Comparison of ENCODE assay signal across 8 cellular contexts in the genomic region with DNA sequence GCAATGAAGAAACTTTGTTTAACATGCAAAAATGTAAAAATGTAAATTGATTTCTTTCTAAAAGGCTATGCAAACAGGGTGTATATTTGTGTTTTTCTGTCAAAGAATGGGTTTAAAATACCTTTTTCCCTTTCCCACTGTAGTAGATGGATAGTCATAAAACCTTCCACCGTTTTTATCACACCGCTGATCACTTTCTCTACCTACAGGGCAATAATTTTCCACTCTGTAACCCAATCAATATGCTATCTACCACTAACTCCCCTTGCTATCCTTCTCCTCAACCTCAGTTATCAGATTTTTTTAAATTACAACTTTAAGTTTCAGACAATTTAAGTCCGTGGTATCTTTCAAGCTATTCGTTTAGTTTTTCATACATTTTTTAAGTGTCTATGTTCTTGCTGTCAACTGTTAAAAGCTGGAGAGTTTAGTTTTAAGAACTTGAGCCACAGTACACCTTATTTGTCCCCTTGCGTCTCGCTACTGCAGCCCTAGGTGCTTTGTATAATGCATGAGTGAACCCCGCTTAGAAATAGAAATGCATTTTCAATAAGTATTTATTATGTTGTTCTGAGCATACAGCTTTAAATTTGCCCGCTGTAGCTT.
DNase-seq lines count a peak whose midpoint lies in the region; ATAC-seq and TF ChIP-seq lines count a peak whose summit lies in the region.

No MANE protein-coding gene starts in this region.

- no peaks in the 10 kb centered on the region for H3K36me3 Mint-ChIP-seq in activated naive CD4-positive, alpha-beta T cell treated with anti-CD3 and anti-CD28 coated beads for 36 hours (ENCODE audit: low read depth)
- H3K36me3 Mint-ChIP-seq in activated naive CD8-positive, alpha-beta T cell treated with anti-CD3 and anti-CD28 coated beads, Interleukin-2, amount 50 U/mL, for 24 hours (ENCODE audit: low read depth), result no peaks in the 10 kb centered on the region

- CTCF ChIA-PET in activated naive CD4-positive, alpha-beta T cell treated with anti-CD3 and anti-CD28 coated beads for 36 hours (lab: Charles Lee), result no interaction called here

- no peak for TF ChIP-seq EP300 in transverse colon (IDR thresholded peaks at IDR 0.05; ENCODE audit: low read depth)

- in situ Hi-C loops in transverse colon (cut with MboI; ENCODE audit: low pct_ligation_motif_present in 1 of 4, low pct_unique_long_range_greater_than_20kb in 1 of 4, low sequenced_read_pairs in 3 of 4), result loop anchor here in 2 of 4 donors (5.0 to 25.0 kb wide), 3 partner anchors 86 to 326 kb away; no protein-coding TSS in a partner anchor

- H3K27me3 ChIP-seq in left lung (no peaks in the 10 kb centered on the region), transverse colon (no peaks in the 10 kb centered on the region)

- H3K4me3 Mint-ChIP-seq in activated naive CD4-positive, alpha-beta T cell treated with anti-CD3 and anti-CD28 coated beads for 36 hours, result peak overlapping the region; percentile 82
- H3K4me3 Mint-ChIP-seq in activated naive CD8-positive, alpha-beta T cell treated with anti-CD3 and anti-CD28 coated beads, Interleukin-2, amount 50 U/mL, for 24 hours, result peak overlapping the region; percentile 86

- H3K4me1 ChIP-seq in left lung (peaks cover 0 to 9% of the 10 kb centered on the region in 2 donors), transverse colon (peaks cover 0 to 18% (median 11%) of the 10 kb centered on the region in 4 donors)

- peak overlapping the region; percentile 46 to 60 for H3K4me3 ChIP-seq in left lung
- peak overlapping the region in 3 of 4 donors; percentile 61 to 71 (median 68) for H3K4me3 ChIP-seq in transverse colon

- TF ChIP-seq CTCF in left lung (IDR thresholded peaks at IDR 0.05) (no peak), transverse colon (IDR thresholded peaks at IDR 0.05) (no peak)

- peaks cover 28% of the 10 kb centered on the region for H3K4me1 Mint-ChIP-seq in activated naive CD4-positive, alpha-beta T cell treated with anti-CD3 and anti-CD28 coated beads for 36 hours (ENCODE audit: low read depth)
- H3K4me1 Mint-ChIP-seq in activated naive CD8-positive, alpha-beta T cell treated with anti-CD3 and anti-CD28 coated beads, Interleukin-2, amount 50 U/mL, for 24 hours, result peaks cover 36% of the 10 kb centered on the region

- peak overlapping the region; percentile 96 to 99 for H3K27ac ChIP-seq in left lung
- peak overlapping the region; percentile 95 to 99 (median 98) for H3K27ac ChIP-seq in transverse colon

- no peaks in the 10 kb centered on the region for H3K9me3 ChIP-seq in left lung
- H3K9me3 ChIP-seq in transverse colon, result no peaks in the 10 kb centered on the region

- H3K27me3 Mint-ChIP-seq in activated naive CD4-positive, alpha-beta T cell treated with anti-CD3 and anti-CD28 coated beads for 36 hours (ENCODE audit: low read depth), result no peaks in the 10 kb centered on the region
- no peaks in the 10 kb centered on the region for H3K27me3 Mint-ChIP-seq in activated naive CD8-positive, alpha-beta T cell treated with anti-CD3 and anti-CD28 coated beads, Interleukin-2, amount 50 U/mL, for 24 hours

- intact Hi-C loops in activated naive CD4-positive, alpha-beta T cell treated with anti-CD3 and anti-CD28 coated beads for 36 hours (cut with micrococcal nuclease), result loop anchor here (1.0 to 5.0 kb wide), 9 partner anchors 35 to 1371 kb away; partner anchors contain the start of gene TFB1M
- intact Hi-C loops in left lung (cut with DNase I), result loop anchor here in 1 of 2 donors (5.0 kb wide), 1 partner anchor 91 kb away; the partner anchor contains the start of gene ARID1B
- intact Hi-C loops in transverse colon (cut with DNase I; ENCODE audit: low total_unique reads), result loop anchor here (2.0 to 10.0 kb wide), 2 partner anchors 35 to 339 kb away; no protein-coding TSS in a partner anchor

- H3K27ac Mint-ChIP-seq in activated naive CD4-positive, alpha-beta T cell treated with anti-CD3 and anti-CD28 coated beads for 36 hours, result peak overlapping the region; percentile 91
- H3K27ac Mint-ChIP-seq in activated naive CD8-positive, alpha-beta T cell treated with anti-CD3 and anti-CD28 coated beads, Interleukin-2, amount 50 U/mL, for 24 hours, result peak overlapping the region; percentile 92

- no peak for DNase-seq in activated naive CD4-positive, alpha-beta T cell treated with anti-CD3 and anti-CD28 coated beads for 36 hours
- no peak for DNase-seq in activated naive CD4-positive, alpha-beta T cell (lab: John Stamatoyannopoulos, UW)
- no peak for DNase-seq in activated naive CD8-positive, alpha-beta T cell treated with anti-CD3 and anti-CD28 coated beads, Interleukin-2, amount 50 U/mL, for 24 hours
- DNase-seq in left lung (no peak), transverse colon (no peak), hepatic stellate cell (ENCODE audit: low spot score) (no peak), AG08396 (ENCODE audit: low spot score) (no peak)

- WGBS in transverse colon (ENCODE audit: low coverage in 1 of 2), 2 donors, result 7 to 8% methylated on average over 7 to 8 of the region's 8 CpGs

- ATAC-seq in activated naive CD8-positive, alpha-beta T cell treated with anti-CD3 and anti-CD28 coated beads, Interleukin-2, amount 50 U/mL, for 24 hours, result no peak
- ATAC-seq in left lung, result no peak
- ATAC-seq in GM18519 (IDR thresholded peaks at IDR 0.05; ENCODE audit: low FRiP score, unreplicated experiment), result no peak

- no peaks in the 10 kb centered on the region for H3K9me3 Mint-ChIP-seq in activated naive CD4-positive, alpha-beta T cell treated with anti-CD3 and anti-CD28 coated beads for 36 hours
- H3K9me3 Mint-ChIP-seq in activated naive CD8-positive, alpha-beta T cell treated with anti-CD3 and anti-CD28 coated beads, Interleukin-2, amount 50 U/mL, for 24 hours, result no peaks in the 10 kb centered on the region

- H3K36me3 ChIP-seq in left lung (no peaks in the 10 kb centered on the region), transverse colon (no peaks in the 10 kb centered on the region)

- no peak for TF ChIP-seq POLR2A in transverse colon (IDR thresholded peaks at IDR 0.05)
